19 cellular contexts compared by ENCODE assay signal in the genomic region with DNA sequence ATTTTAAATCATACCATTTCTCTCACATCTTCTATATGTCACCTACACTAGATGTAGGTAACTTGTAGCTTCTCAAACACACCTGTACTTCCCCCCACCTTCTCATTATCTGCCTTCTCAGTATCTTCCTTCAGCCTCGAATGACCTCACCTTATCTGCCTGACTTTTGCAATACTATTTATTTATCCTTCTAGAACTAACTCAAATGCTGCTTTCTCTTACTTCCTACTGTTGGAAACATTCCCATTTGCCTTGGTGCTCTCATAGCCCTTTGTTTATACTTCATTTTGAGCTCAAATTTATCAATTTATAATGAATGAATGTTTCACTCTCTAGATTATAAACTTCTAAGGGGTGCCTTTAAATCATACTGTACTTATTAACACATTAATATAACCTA. TPM values are rescaled to one million over a fixed set of nuclear protein-coding genes. Genes with fewer than 3 reads are reported as not detected.
DNase-seq lines count a peak whose midpoint lies in the region; ATAC-seq, FAIRE-seq and TF ChIP-seq lines count a peak whose summit lies in the region.
"Had no signal": no experiment of that assay in that cellular context is flagged by ENCODE, and none has a peak within 500 bp of the region (broad histone marks: within the 10 kb centered on the region; RNA-seq: fewer than 3 reads in every experiment).

No MANE protein-coding gene starts in this region.

- no peaks in the 10 kb centered on the region for H4K20me1 ChIP-seq in endothelial cell of umbilical vein (replicated peaks; ENCODE audit: control insufficient read depth, extremely low read depth, insufficient read depth, low read length)

- H3K9me3 ChIP-seq in endothelial cell of umbilical vein (replicated peaks; ENCODE audit: control insufficient read depth, insufficient read depth, low read length) (no peaks in the 10 kb centered on the region), pancreas (no peaks in the 10 kb centered on the region)
- H3K9me3 ChIP-seq: BE2C, SK-N-SH had no signal

- ATAC-seq in pancreas, result peak; percentile 66 to 86 (median 78)
- no peak for ATAC-seq in HG03520 (IDR thresholded peaks at IDR 0.05; ENCODE audit: unreplicated experiment)
- ATAC-seq: CD8-positive, alpha-beta T cell; Panc1 had no signal

- WGBS in pancreas, 2 donors, result 6 to 13% methylated on average over 1 of the region's 1 CpG

- intact Hi-C loops in endothelial cell of umbilical vein (cut with micrococcal nuclease), result loop anchor here (5.0 kb wide), 1 partner anchor 85 kb away; no protein-coding TSS in a partner anchor
- intact Hi-C loops in pancreas (cut with DNase I), result loop anchor here in 1 of 3 donors (5.0 kb wide), 2 partner anchors 225 to 340 kb away; no protein-coding TSS in a partner anchor

- dilution Hi-C loops in endothelial cell of umbilical vein (cut with MboI; ENCODE audit: extremely low pct_ligation_motif_present, low sequenced_read_pairs), result loop anchor here (25.0 kb wide), 1 partner anchor 350 kb away; a partner anchor contains a TSS

- H2AFZ ChIP-seq in endothelial cell of umbilical vein (ENCODE audit: low read depth, low read length), result no peak overlapping the region

- H3K27ac ChIP-seq in endothelial cell of umbilical vein (ENCODE audit: insufficient read depth, low read depth, low read length), result no peak overlapping the region
- peak overlapping the region in 2 of 4 donors; percentile 9 to 19 for H3K27ac ChIP-seq in pancreas

- H3K79me2 ChIP-seq in endothelial cell of umbilical vein (ENCODE audit: control insufficient read depth, insufficient read depth, low read length), result no peaks in the 10 kb centered on the region

- H3K4me1 ChIP-seq in endothelial cell of umbilical vein (ENCODE audit: control insufficient read depth, extremely low read depth, insufficient read depth, low read length), result peaks cover 3% of the 10 kb centered on the region
- H3K4me1 ChIP-seq in pancreas, result peaks cover 12 to 21% (median 20%) of the 10 kb centered on the region in 3 donors

- TF ChIP-seq POLR2A in endothelial cell of umbilical vein (IDR thresholded peaks at IDR 0.05; ENCODE audit: low read depth, low read length), result no peak

- no peak overlapping the region for H3K4me2 ChIP-seq in endothelial cell of umbilical vein (ENCODE audit: insufficient read depth, low read length)
- H3K4me2 ChIP-seq: SK-N-SH had no signal

- no peaks in the 10 kb centered on the region for H3K27me3 ChIP-seq in endothelial cell of umbilical vein (ENCODE audit: control insufficient read depth in 2 of 2, insufficient read depth in 2 of 2, low read length in 2 of 2)
- no peaks in the 10 kb centered on the region for H3K27me3 ChIP-seq in pancreas
- H3K27me3 ChIP-seq: BE2C had no signal

- FAIRE-seq in endothelial cell of umbilical vein (lab: Jason Lieb, UNC), result no peak
- FAIRE-seq in pancreas (lab: Jason Lieb, UNC), result no peak

- CTCF ChIA-PET in endothelial cell of umbilical vein (lab: Charles Lee), result interaction anchor here (0.5 to 7.4 kb wide), 45 partner anchors 8 to 379 kb away, joined by 3 to 314 read pairs (median 6); a partner anchor contains a TSS
- CTCF ChIA-PET in GM10248 (lab: Yijun Ruan, JAX), result interaction anchor here (0.7 to 6.1 kb wide), 36 partner anchors 9 to 363 kb away, joined by 3 to 125 read pairs (median 5); a partner anchor contains a TSS

- no TSS peak for BruUV-seq in endothelial cell of umbilical vein (replicated peaks; lab: Mats Ljungman, UMichigan)

- H3K36me3 ChIP-seq in endothelial cell of umbilical vein (ENCODE audit: control insufficient read depth in 2 of 2, extremely low read depth in 1 of 2, insufficient read depth in 2 of 2, low read length in 2 of 2) (no peaks in the 10 kb centered on the region), pancreas (peaks cover 0 to 5% (median 0%) of the 10 kb centered on the region in 3 donors)

- no peak for TF ChIP-seq CTCF in endothelial cell of umbilical vein (IDR thresholded peaks at IDR 0.05; ENCODE audit: extremely low read depth in 1 of 2, insufficient read depth in 1 of 2, low read depth in 1 of 2, low read length in 2 of 2)
- no peak for TF ChIP-seq CTCF in pancreas (IDR thresholded peaks at IDR 0.05)
- no peak for TF ChIP-seq CTCF in GM10248 (IDR thresholded peaks at IDR 0.05; ENCODE audit: control extremely low read depth, extremely low read depth, low read depth, missing control alignments)

- no peak overlapping the region for H3K4me3 ChIP-seq in endothelial cell of umbilical vein (replicated peaks in 1 of 3; ENCODE audit: insufficient read depth in 1 of 3, low read depth in 1 of 3, low read length in 3 of 3)
- H3K4me3 ChIP-seq in pancreas, result no peak overlapping the region

- H3K9ac ChIP-seq in endothelial cell of umbilical vein (replicated peaks; ENCODE audit: extremely low read depth, insufficient read depth, low read length), result no peak overlapping the region
- H3K9ac ChIP-seq: SK-N-SH had no signal

- DNase-seq in DMS53 treated with DMSO at 0.1 percent for 48 hours (lab: John Stamatoyannopoulos, UW; ENCODE audit: unreplicated experiment) (peak; percentile 9), NCI-H146 (lab: John Stamatoyannopoulos, UW) (peak; percentile 31), endothelial cell of umbilical vein (ENCODE audit: low read depth, low spot score) (peak; percentile 26), pancreas (no peak), MV-4-11 (lab: John Stamatoyannopoulos, UW) (no peak), GM10248 (ENCODE audit: extremely low spot score) (no peak)
- DNase-seq: BE2C; CD8-positive, alpha-beta T cell; DMS 273 treated with DMSO at 0.1 percent for 48 hours; EL; H9; NCI-H1048; NCI-H1694; NCI-H446; NCI-H748 treated with DMSO at 0.1 percent for 48 hours; Right ventricle myocardium superior; SK-N-SH had no signal

- POLR2A ChIA-PET in endothelial cell of umbilical vein (lab: Charles Lee), result no interaction called here
- POLR2A ChIA-PET in GM10248 (lab: Yijun Ruan, JAX), result no interaction called here

- H3K9me1 ChIP-seq in endothelial cell of umbilical vein (replicated peaks; ENCODE audit: control insufficient read depth, extremely low read depth, insufficient read depth, low read length), result no peaks in the 10 kb centered on the region

TF ChIP-seq in endothelial cell of umbilical vein, 7 proteins besides CTCF, POLR2A, EP300 and RAD21:
- TF ChIP-seq, protein P1, sequence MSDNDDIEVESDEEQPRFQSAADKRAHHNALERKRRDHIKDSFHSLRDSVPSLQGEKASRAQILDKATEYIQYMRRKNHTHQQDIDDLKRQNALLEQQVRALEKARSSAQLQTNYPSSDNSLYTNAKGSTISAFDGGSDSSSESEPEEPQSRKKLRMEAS (IDR thresholded peaks at IDR 0.05; ENCODE audit: insufficient read depth, insufficient read length), result no peak
- TF ChIP-seq JUN (IDR thresholded peaks at IDR 0.05; ENCODE audit: borderline replicate concordance, insufficient read depth, insufficient read length, low read depth), result no peak

RNA-seq across cellular contexts. Expression of a gene that starts 50.4 kb away (rescaled TPM):
- total RNA-seq in endothelial cell of umbilical vein (1.7 and 2.0 TPM in 2 replicates), pancreas (1 to 10 TPM in 3 of 6 donors, under 1 TPM in 3; 0.32 to 1.7 (median 1.0) TPM)
- polyA plus RNA-seq in endothelial cell of umbilical vein (1.0 and 1.5 TPM in 2 replicates), pancreas (1 to 10 TPM; 2.4 to 3.3 TPM)
- 0.71 and 0.90 TPM in 2 replicates for polyA plus RNA-seq in endothelial cell of umbilical vein (2011; cell fraction: cytosol; rRNA removed)
- 1.4 and 1.9 TPM in 2 replicates for polyA plus RNA-seq in endothelial cell of umbilical vein (2011; cell fraction: nucleus; rRNA removed)
- polyA plus RNA-seq in endothelial cell of umbilical vein (2012), result 0.70 and 2.2 TPM in 2 replicates
- 1.0 and 1.2 TPM in 2 replicates for polyA minus RNA-seq in endothelial cell of umbilical vein
- polyA minus RNA-seq in endothelial cell of umbilical vein (2011; cell fraction: cytosol; rRNA and poly(A)+ RNA removed), result not detected
- polyA minus RNA-seq in endothelial cell of umbilical vein (2011; cell fraction: nucleus; rRNA and poly(A)+ RNA removed), result 1.6 and 2.0 TPM in 2 replicates

Comparison
In these comparisons a context has a peak if more than half of its experiments do, and no peak if none do; other contexts are left out.
1. DNase-seq: peak in DMS53 treated with DMSO at 0.1 percent for 48 hours (single experiment), NCI-H146 (single experiment) and endothelial cell of umbilical vein (single experiment); none in pancreas (0 of 6), MV-4-11 (single experiment) and GM10248 (single experiment).